Comparison of ENCODE assay signal across 24 cellular contexts in genomic region chr6:6962086-6962485, GRCh38.
"Had no signal": no experiment of that assay in that cellular context is flagged by ENCODE, and none has a peak within 500 bp of the region (broad histone marks: within the 10 kb centered on the region; RNA-seq: fewer than 3 reads in every experiment).

No MANE protein-coding gene starts in this region.

- H3K27ac ChIP-seq: stomach, suprapubic skin, testis, thoracic aorta, tibial artery, tibial nerve, transverse colon, upper lobe of left lung, upper lobe of right lung, uterus, vagina had no signal

- H3K4me1 ChIP-seq: stomach, suprapubic skin, testis, tibial artery, tibial nerve, upper lobe of left lung, upper lobe of right lung, uterus, vagina had no signal

- DNase-seq: stimulated activated CD4-positive, alpha-beta T cell treated with anti-CD3 and anti-CD28 coated beads, Interleukin-2, amount 100 ng/mL, for 24 hours; stimulated activated CD4-positive, alpha-beta T cell treated with anti-CD3 and anti-CD28 coated beads, Interleukin-2, amount 100 ng/mL, for 48 hours; stimulated activated CD4-positive, alpha-beta T cell treated with anti-CD3 and anti-CD28 coated beads, Interleukin-4, amount 100 ng/mL, for 1 hour; stimulated activated CD4-positive, alpha-beta T cell treated with anti-CD3 and anti-CD28 coated beads, Interleukin-4, amount 100 ng/mL, for 24 hours; stimulated activated CD4-positive, alpha-beta T cell treated with anti-CD3 and anti-CD28 coated beads, Interleukin-4, amount 100 ng/mL, for 4 hours; stimulated activated CD8-positive, alpha-beta memory T cell treated with anti-CD3 and anti-CD28 coated beads, Interleukin-4, amount 100 ng/mL, for 48 hours; stimulated activated naive B cell treated with anti-CD40 and anti-IgM and Interleukin-4, amounts not matched to agents 10 μg/mL and 1 μg/mL and 100 μg/mL, for 72 hours; stimulated activated naive CD4-positive, alpha-beta T cell; stimulated activated naive CD4-positive, alpha-beta T cell treated with Interleukin-2 at 50 U/mL for 16 hours; stimulated activated naive CD8-positive, alpha-beta T cell treated with anti-CD3 and anti-CD28 coated beads, Interleukin-15, amount 100 ng/mL, for 72 hours; stimulated activated naive CD8-positive, alpha-beta T cell treated with anti-CD3 and anti-CD28 coated beads, Interleukin-15, Interleukin-2, amounts not matched to agents 100 U/mL and 50 U/mL, for 24 hours; stomach; substantia nigra; testis; tibial artery; transverse colon; upper lobe of left lung; upper lobe of right lung; uterus had no signal

- H3K9me3 ChIP-seq: stomach, suprapubic skin, testis, thoracic aorta, tibial artery, tibial nerve, transverse colon, upper lobe of left lung, upper lobe of right lung, uterus, vagina had no signal

- H3K36me3 ChIP-seq: stomach, suprapubic skin, thoracic aorta, tibial artery, tibial nerve, transverse colon, upper lobe of left lung, upper lobe of right lung, uterus, vagina had no signal

- FAIRE-seq: urothelium cell line had no signal

- H3K27me3 ChIP-seq: stomach, suprapubic skin, testis, tibial artery, tibial nerve, transverse colon, upper lobe of left lung, upper lobe of right lung, uterus, vagina had no signal

- H3K4me3 ChIP-seq: stomach, suprapubic skin, testis, thoracic aorta, tibial artery, tibial nerve, transverse colon, upper lobe of left lung, upper lobe of right lung, uterus, vagina had no signal
